10 cellular contexts compared by ENCODE assay signal in the genomic region with DNA sequence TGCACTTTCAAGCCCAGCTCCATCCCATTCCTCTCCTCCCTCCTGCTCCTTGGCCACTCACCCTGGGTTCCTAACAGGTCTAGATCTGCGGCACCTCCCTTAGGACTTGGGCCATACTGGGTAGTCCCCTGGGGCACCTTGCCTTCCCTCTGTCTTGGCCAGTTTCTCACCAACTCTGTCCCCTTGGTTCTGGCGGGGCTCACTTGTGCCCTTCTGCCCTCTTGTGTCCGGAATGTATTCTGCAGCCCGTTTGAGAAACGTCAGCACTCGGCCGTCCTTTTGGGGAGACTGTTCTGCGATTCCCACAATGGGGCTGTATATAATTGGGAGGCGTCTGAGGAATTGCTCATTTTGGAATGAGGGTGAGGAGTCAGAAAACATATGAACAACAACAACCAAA.
DNase-seq lines count a peak whose midpoint lies in the region; ATAC-seq and TF ChIP-seq lines count a peak whose summit lies in the region.
"Had no signal": no experiment of that assay in that cellular context is flagged by ENCODE, and none has a peak within 500 bp of the region (broad histone marks: within the 10 kb centered on the region; RNA-seq: fewer than 3 reads in every experiment).

No MANE protein-coding gene starts in this region.

- H3K27ac Mint-ChIP-seq in brain, result no peak overlapping the region
- H3K27ac Mint-ChIP-seq: naive thymus-derived CD4-positive, alpha-beta T cell had no signal

- peak; percentile 73 for ATAC-seq in left lobe of liver
- ATAC-seq in GM18870 (IDR thresholded peaks at IDR 0.05; ENCODE audit: unreplicated experiment), result no peak
- ATAC-seq: naive thymus-derived CD4-positive, alpha-beta T cell had no signal

- H3K27me3 Mint-ChIP-seq in brain, result peaks cover 6% of the 10 kb centered on the region

- peaks cover 0 to 4% (median 0%) of the 10 kb centered on the region in 5 experiments for H3K9me3 Mint-ChIP-seq in brain
- H3K9me3 Mint-ChIP-seq: naive thymus-derived CD4-positive, alpha-beta T cell had no signal

- H3K4me1 Mint-ChIP-seq in brain, result peaks cover 3% of the 10 kb centered on the region

- no peak overlapping the region for H3K4me3 ChIP-seq in Loucy (ENCODE audit: low read length, poor library complexity, severe bottlenecking)
- H3K4me3 ChIP-seq: BLaER1 had no signal

- TF ChIP-seq CTCF in Loucy (conservative IDR thresholded peaks at IDR 0.05; ENCODE audit: low read length) (peak; percentile 70), brain (conservative IDR thresholded peaks at IDR 0.05) (peak; percentile 38 to 71)

- DNase-seq in NCI-H2171 treated with DMSO at 0.1 percent for 48 hours (lab: John Stamatoyannopoulos, UW) (peak; percentile 22), NCI-H2171 (lab: John Stamatoyannopoulos, UW) (no peak), left lobe of liver (ENCODE audit: low spot score) (no peak), T-helper 9 cell (no peak)
- no peak for DNase-seq in activated effector memory CD4-positive, alpha-beta T cell treated with anti-CD3 and anti-CD28 coated beads, Interleukin-2, amount 50 U/mL, for 16 hours

- H3K9ac ChIP-seq in Loucy (ENCODE audit: low read depth, low read length, poor library complexity, severe bottlenecking), result no peak overlapping the region
- H3K9ac ChIP-seq: BLaER1 had no signal

- H3K4me3 Mint-ChIP-seq in brain, result no peak overlapping the region
- H3K4me3 Mint-ChIP-seq: naive thymus-derived CD4-positive, alpha-beta T cell had no signal

- H3K27me3 ChIP-seq in Loucy (ENCODE audit: insufficient read depth, low read length, poor library complexity, severe bottlenecking), result no peaks in the 10 kb centered on the region
- H3K27me3 ChIP-seq: BLaER1 had no signal

- no peak overlapping the region for H3K4me2 ChIP-seq in Loucy (ENCODE audit: low read depth, low read length, poor library complexity, severe bottlenecking)
- H3K4me2 ChIP-seq: BLaER1 had no signal

- no peaks in the 10 kb centered on the region for H4K20me1 ChIP-seq in Loucy (ENCODE audit: insufficient read depth, low read length, poor library complexity, severe bottlenecking)
- H4K20me1 ChIP-seq: BLaER1 had no signal

- H3K36me3 ChIP-seq in Loucy (ENCODE audit: insufficient read depth, low read length), result no peaks in the 10 kb centered on the region
- H3K36me3 ChIP-seq: BLaER1 had no signal

- no peaks in the 10 kb centered on the region for H3K9me2 ChIP-seq in Loucy (replicated peaks; ENCODE audit: low read depth, low read length)

- no peaks in the 10 kb centered on the region for H3K79me2 ChIP-seq in Loucy (ENCODE audit: insufficient read depth, low read length)

- peaks cover 4% of the 10 kb centered on the region for H3K36me3 Mint-ChIP-seq in brain
- H3K36me3 Mint-ChIP-seq: naive thymus-derived CD4-positive, alpha-beta T cell had no signal

- H3F3A ChIP-seq in Loucy (ENCODE audit: low read depth), result no peaks in the 10 kb centered on the region

- H2AFZ ChIP-seq in Loucy (ENCODE audit: low read length), result no peak overlapping the region

- no peaks in the 10 kb centered on the region for H3K4me1 ChIP-seq in Loucy (ENCODE audit: insufficient read depth, low read length, poor library complexity, severe bottlenecking)
- H3K4me1 ChIP-seq: BLaER1 had no signal

- no peaks in the 10 kb centered on the region for H3K9me3 ChIP-seq in Loucy (ENCODE audit: insufficient read depth, low read depth, low read length)
- H3K9me3 ChIP-seq: BLaER1 had no signal
